ENCODE assay signal across 18 cellular contexts in genomic region chr1:183514235-183514634, GRCh38.
"Had no signal": no experiment of that assay in that cellular context is flagged by ENCODE, and none has a peak within 500 bp of the region (broad histone marks: within the 10 kb centered on the region; RNA-seq: fewer than 3 reads in every experiment).

No MANE protein-coding gene starts in this region.

- H3K4me3 Mint-ChIP-seq: activated CD4-positive, alpha-beta T cell treated with anti-CD3 and anti-CD28 coated beads for 36 hours; activated CD8-positive, alpha-beta T cell treated with anti-CD3 and anti-CD28 coated beads, Interleukin-2, amount 10 ng/mL, durations not matched to agents 7 days and 5 days; activated naive CD8-positive, alpha-beta T cell treated with anti-CD3 and anti-CD28 coated beads, Interleukin-2, amount 10 ng/mL, durations not matched to agents 7 days and 5 days; naive thymus-derived CD4-positive, alpha-beta T cell; stimulated activated memory B cell treated with anti-CD40 and anti-IgM and Interleukin-4, amounts not matched to agents 10 μg/mL and 1 μg/mL and 100 μg/mL, for 72 hours; T-cell had no signal

- H3K27me3 Mint-ChIP-seq: activated CD4-positive, alpha-beta T cell treated with anti-CD3 and anti-CD28 coated beads for 36 hours; activated naive CD8-positive, alpha-beta T cell treated with anti-CD3 and anti-CD28 coated beads, Interleukin-2, amount 10 ng/mL, durations not matched to agents 7 days and 5 days; naive thymus-derived CD4-positive, alpha-beta T cell; stimulated activated memory B cell treated with anti-CD40 and anti-IgM and Interleukin-4, amounts not matched to agents 10 μg/mL and 1 μg/mL and 100 μg/mL, for 72 hours; T-cell had no signal

- H3K27ac Mint-ChIP-seq: activated CD4-positive, alpha-beta T cell treated with anti-CD3 and anti-CD28 coated beads for 36 hours; activated CD8-positive, alpha-beta T cell treated with anti-CD3 and anti-CD28 coated beads, Interleukin-2, amount 10 ng/mL, durations not matched to agents 7 days and 5 days; activated naive CD8-positive, alpha-beta T cell treated with anti-CD3 and anti-CD28 coated beads, Interleukin-2, amount 10 ng/mL, durations not matched to agents 7 days and 5 days; stimulated activated memory B cell treated with anti-CD40 and anti-IgM and Interleukin-4, amounts not matched to agents 10 μg/mL and 1 μg/mL and 100 μg/mL, for 72 hours; T-cell had no signal

- H3K36me3 ChIP-seq: colonic mucosa had no signal

- DNase-seq: activated CD4-positive, alpha-beta T cell treated with anti-CD3 and anti-CD28 coated beads for 36 hours; activated CD8-positive, alpha-beta memory T cell treated with anti-CD3 and anti-CD28 coated beads, Interleukin-2, amount 50 U/mL, for 48 hours; activated CD8-positive, alpha-beta T cell treated with anti-CD3 and anti-CD28 coated beads, Interleukin-2, amount 10 ng/mL, durations not matched to agents 7 days and 5 days; activated naive CD8-positive, alpha-beta T cell treated with anti-CD3 and anti-CD28 coated beads, Interleukin-2, amount 10 ng/mL, durations not matched to agents 7 days and 5 days; anterior cingulate cortex; colonic mucosa; effector CD4-positive, alpha-beta T cell; hippocampal formation; naive thymus-derived CD4-positive, alpha-beta T cell; posterior cingulate gyrus; T-cell had no signal

- H3K27me3 ChIP-seq: cardiac muscle cell, colonic mucosa, neutrophil, right atrium auricular region, tibial nerve had no signal

- H3K4me3 ChIP-seq: cardiac muscle cell, colonic mucosa, lung, right atrium auricular region, tibial nerve had no signal

- H3K27ac ChIP-seq: cardiac muscle cell, colonic mucosa, neutrophil, right atrium auricular region, tibial nerve, VCaP had no signal

- H3K9me3 ChIP-seq: colonic mucosa, neutrophil, right atrium auricular region, tibial nerve had no signal

- H3K9me3 Mint-ChIP-seq: activated naive CD8-positive, alpha-beta T cell treated with anti-CD3 and anti-CD28 coated beads, Interleukin-2, amount 10 ng/mL, durations not matched to agents 7 days and 5 days; naive thymus-derived CD4-positive, alpha-beta T cell; stimulated activated memory B cell treated with anti-CD40 and anti-IgM and Interleukin-4, amounts not matched to agents 10 μg/mL and 1 μg/mL and 100 μg/mL, for 72 hours; T-cell had no signal
